ENCODE assay signal across 15 cellular contexts in genomic region chr16:1530349-1530882, GRCh38. TPM values are rescaled to one million over a fixed set of nuclear protein-coding genes. Genes with fewer than 3 reads are reported as not detected.
A peak's percentile ranks its signal among the peaks of the same experiment; 100 is the strongest.
DNase-seq lines count a peak whose midpoint lies in the region; ATAC-seq and TF ChIP-seq lines count a peak whose summit lies in the region.
"Had no signal": no experiment of that assay in that cellular context is flagged by ENCODE, and none has a peak within 500 bp of the region (broad histone marks: within the 10 kb centered on the region; RNA-seq: fewer than 3 reads in every experiment).

No MANE protein-coding gene starts in this region.

- H3K4me1 Mint-ChIP-seq in CD4-positive, alpha-beta memory T cell, result peaks cover 17 to 51% (median 31%) of the 10 kb centered on the region in 4 donors

- no peak for DNase-seq in CD4-positive, alpha-beta memory T cell
- DNase-seq in mammary epithelial cell (peak; percentile 13), lower lobe of right lung (no peak), SJCRH30 (no peak), RPMI8226 (no peak), ureter (ENCODE audit: low spot score) (no peak)
- DNase-seq in stimulated activated CD4-positive, alpha-beta T cell treated with anti-CD3 and anti-CD28 coated beads, Interleukin-4, amount 100 ng/mL, for 4 hours, result no peak
- DNase-seq: effector CD4-positive, alpha-beta T cell; mesendoderm; NCI-H1048 had no signal

- H3K27ac Mint-ChIP-seq in CD4-positive, alpha-beta memory T cell, result peak overlapping the region in 5 of 7 donors; percentile 37 to 60 (median 55)

- no peak overlapping the region for H3K9ac ChIP-seq in mammary epithelial cell (ENCODE audit: insufficient read depth, low read length)

- peaks cover 44% of the 10 kb centered on the region for H3K4me1 ChIP-seq in CD4-positive, alpha-beta memory T cell (ENCODE audit: insufficient read depth, low read length)
- peaks cover 42% of the 10 kb centered on the region for H3K4me1 ChIP-seq in mammary epithelial cell (ENCODE audit: insufficient read depth, low read length)
- peaks cover 64% of the 10 kb centered on the region for H3K4me1 ChIP-seq in lower lobe of right lung
- H3K4me1 ChIP-seq in SJCRH30, result peaks cover 13% of the 10 kb centered on the region; the same call in 1 of the 2 replicates

- dilution Hi-C loops in mammary epithelial cell (cut with HindIII; ENCODE audit: low sequenced_read_pairs), result loop anchor here (10.0 kb wide), 1 partner anchor 96 kb away; the partner anchor contains the start of gene PERCC1

- no peak overlapping the region for H3K4me3 ChIP-seq in CD4-positive, alpha-beta memory T cell (ENCODE audit: low read length in 2 of 2)
- H3K4me3 ChIP-seq in mammary epithelial cell (replicated peaks in 1 of 3; ENCODE audit: insufficient read depth in 1 of 3, low read depth in 2 of 3, low read length in 3 of 3) (no peak overlapping the region), lower lobe of right lung (peak overlapping the region; percentile 73), skin epidermis (no peak overlapping the region), SJCRH30 (no peak overlapping the region)
- H3K4me3 ChIP-seq: adrenal gland had no signal

- no peak for ATAC-seq in lower lobe of right lung

- no peaks in the 10 kb centered on the region for H3K9me3 ChIP-seq in CD4-positive, alpha-beta memory T cell (ENCODE audit: control insufficient read depth in 1 of 2, low read length in 2 of 2)
- no peaks in the 10 kb centered on the region for H3K9me3 ChIP-seq in mammary epithelial cell (replicated peaks; ENCODE audit: insufficient read depth, low read length)
- H3K9me3 ChIP-seq in lower lobe of right lung, result no peaks in the 10 kb centered on the region
- no peaks in the 10 kb centered on the region for H3K9me3 ChIP-seq in SJCRH30 (replicated peaks)
- H3K9me3 ChIP-seq: adrenal gland had no signal

- POLR2A ChIA-PET in CD4-positive, alpha-beta memory T cell (lab: Charles Lee; ENCODE audit: partially characterized antibody), result no interaction called here

- in situ Hi-C loops in mammary epithelial cell (cut with MboI; ENCODE audit: low sequenced_read_pairs in 2 of 2), result no loop called here

- H3K27me3 Mint-ChIP-seq in CD4-positive, alpha-beta memory T cell, result no peaks in the 10 kb centered on the region

- H3K4me3 Mint-ChIP-seq in CD4-positive, alpha-beta memory T cell, result peak overlapping the region in 2 of 8 donors; percentile 13 to 54

- 33% methylated on average over 16 of the region's 27 CpGs for WGBS in mammary epithelial cell (ENCODE audit: low coverage, missing lambda C conversion rate)

- BruUV-seq in mammary epithelial cell (replicated peaks; lab: Mats Ljungman, UMichigan), result no TSS peak

- peaks cover 11% of the 10 kb centered on the region for H3K79me2 ChIP-seq in mammary epithelial cell (ENCODE audit: insufficient read depth, low read length)

- no peaks in the 10 kb centered on the region for H3K36me3 ChIP-seq in CD4-positive, alpha-beta memory T cell (ENCODE audit: insufficient read depth, low read length)
- H3K36me3 ChIP-seq in mammary epithelial cell (ENCODE audit: insufficient read depth, low read length) (no peaks in the 10 kb centered on the region), lower lobe of right lung (peaks cover 2% of the 10 kb centered on the region), SJCRH30 (no peaks in the 10 kb centered on the region)
- H3K36me3 ChIP-seq: adrenal gland had no signal

- peak overlapping the region; percentile 55 for H3K4me2 ChIP-seq in mammary epithelial cell (ENCODE audit: insufficient read depth, low read depth, low read length)

- H3K27me3 ChIP-seq in CD4-positive, alpha-beta memory T cell (ENCODE audit: insufficient read depth, low read length), result no peaks in the 10 kb centered on the region
- no peaks in the 10 kb centered on the region for H3K27me3 ChIP-seq in mammary epithelial cell (ENCODE audit: insufficient read depth, low read length)
- no peaks in the 10 kb centered on the region for H3K27me3 ChIP-seq in lower lobe of right lung (ENCODE audit: low read depth)
- H3K27me3 ChIP-seq in SJCRH30, result peaks cover 9% of the 10 kb centered on the region; the same call in 1 of the 2 replicates
- H3K27me3 ChIP-seq: adrenal gland had no signal

- no peak overlapping the region for H3K27ac ChIP-seq in CD4-positive, alpha-beta memory T cell (ENCODE audit: low read depth, low read length)
- H3K27ac ChIP-seq in mammary epithelial cell (ENCODE audit: insufficient read depth, low read depth, low read length) (no peak overlapping the region), lower lobe of right lung (peak overlapping the region; percentile 95), skin epidermis (peak overlapping the region in 20 of 21 experiments; percentile 65 to 96 (median 86)), SJCRH30 (no peak overlapping the region)
- H3K27ac ChIP-seq: C4-2B had no signal

- intact Hi-C loops in CD4-positive, alpha-beta memory T cell (cut with micrococcal nuclease), result no loop called here
- intact Hi-C loops in mammary epithelial cell (cut with micrococcal nuclease), result no loop called here
- intact Hi-C loops in lower lobe of right lung (cut with DNase I), result no loop called here

- no peaks in the 10 kb centered on the region for H4K20me1 ChIP-seq in mammary epithelial cell (ENCODE audit: insufficient read depth, low read length)

- H3K36me3 Mint-ChIP-seq in CD4-positive, alpha-beta memory T cell, result peaks cover 7 to 9% of the 10 kb centered on the region in 2 donors

- CTCF ChIA-PET in CD4-positive, alpha-beta memory T cell (lab: Charles Lee; ENCODE audit: partially characterized antibody), result no interaction called here
- CTCF ChIA-PET in mammary epithelial cell (lab: Charles Lee; ENCODE audit: low non-redundant PET), result no interaction called here

- TF ChIP-seq CTCF in mammary epithelial cell (conservative IDR thresholded peaks at IDR 0.05 in 1 of 2, IDR thresholded peaks at IDR 0.05 in 1 of 2; ENCODE audit: extremely low read depth in 1 of 2, insufficient read depth in 1 of 2, low read depth in 1 of 2, low read length in 2 of 2) (no peak), lower lobe of right lung (IDR thresholded peaks at IDR 0.05) (no peak)

- peak overlapping the region; percentile 73 for H2AFZ ChIP-seq in mammary epithelial cell (ENCODE audit: low read depth, low read length)

- H3K9me3 Mint-ChIP-seq in CD4-positive, alpha-beta memory T cell, result no peaks in the 10 kb centered on the region

RNA-seq across cellular contexts. Expression of gene TMEM204, which starts 3.0 kb away (rescaled TPM):
- total RNA-seq in CD4-positive, alpha-beta memory T cell, result 100 to 1,000 TPM; 124 to 125 TPM
- 10 to 100 TPM; 95.9 to 97.1 TPM for polyA plus RNA-seq in CD4-positive, alpha-beta memory T cell
- total RNA-seq in mammary epithelial cell (under 1 TPM in 1 of 2 donors, not detected in 1; 0.17 TPM), lower lobe of right lung (63.1 TPM), ureter (32.8 TPM)
- 1.6 TPM for polyA plus RNA-seq in mammary epithelial cell
- polyA minus RNA-seq in mammary epithelial cell, result 0.26 TPM
- 1.1 and 1.2 TPM in 2 replicates for total RNA-seq in SJCRH30 (2014; rRNA removed; shearing (Covaris generic))
- total RNA-seq: NCI-H460, RPMI7951 had no signal

RNA-seq across cellular contexts. Expression of gene TELO2, which starts 37.3 kb away (rescaled TPM):
- total RNA-seq in CD4-positive, alpha-beta memory T cell, result 10 to 100 TPM; 55.3 to 56.0 TPM
- polyA plus RNA-seq in CD4-positive, alpha-beta memory T cell, result 10 to 100 TPM; 11.3 to 14.5 TPM
- total RNA-seq in mammary epithelial cell, result 10 to 100 TPM; 12.7 to 37.7 TPM
- polyA plus RNA-seq in mammary epithelial cell, result 21.4 TPM
- polyA minus RNA-seq in mammary epithelial cell, result 11.7 TPM
- total RNA-seq in lower lobe of right lung, result 27.5 TPM
- total RNA-seq in SJCRH30 (2014; rRNA removed; shearing (Covaris generic)), result 21.9 and 27.9 TPM in 2 replicates
- total RNA-seq in ureter, result 58.7 TPM

RNA-seq across cellular contexts. Expression of gene PTX4, which starts 41.7 kb away (rescaled TPM):
- total RNA-seq in CD4-positive, alpha-beta memory T cell, result not detected
- not detected for polyA plus RNA-seq in CD4-positive, alpha-beta memory T cell
- not detected for total RNA-seq in mammary epithelial cell
- polyA plus RNA-seq in mammary epithelial cell, result not detected
- polyA minus RNA-seq in mammary epithelial cell, result not detected
- total RNA-seq in lower lobe of right lung, result not detected
- total RNA-seq in SJCRH30 (2014; rRNA removed; shearing (Covaris generic)), result not detected in 2 replicates
- 0.34 TPM for total RNA-seq in ureter
- total RNA-seq: RPMI7951 had no signal

RNA-seq across cellular contexts. Expression of gene CLCN7, which starts 55.6 kb away (rescaled TPM):
- total RNA-seq in CD4-positive, alpha-beta memory T cell, result 100 to 1,000 TPM; 105 to 111 TPM
- 10 to 100 TPM; 18.1 to 29.6 TPM for polyA plus RNA-seq in CD4-positive, alpha-beta memory T cell
- total RNA-seq in mammary epithelial cell (10 to 100 TPM; 52.9 to 66.2 TPM), lower lobe of right lung (146 TPM), ureter (77.5 TPM)
- 26.6 TPM for polyA plus RNA-seq in mammary epithelial cell
- polyA minus RNA-seq in mammary epithelial cell, result 32.7 TPM
- 32.2 and 33.8 TPM in 2 replicates for total RNA-seq in SJCRH30 (2014; rRNA removed; shearing (Covaris generic))

Comparison
In these comparisons a context has a peak if more than half of its experiments do, and no peak if none do; other contexts are left out.
1. H3K27ac ChIP-seq: peak in lower lobe of right lung (single experiment) and skin epidermis (20 of 21); none in CD4-positive, alpha-beta memory T cell (single experiment), mammary epithelial cell (single experiment) and SJCRH30 (single experiment).
2. RNA of gene TMEM204, which starts 3.0 kb away (total RNA-seq): 124 to 125 TPM in CD4-positive, alpha-beta memory T cell, 63.1 TPM in lower lobe of right lung (single experiment) and 32.8 TPM in ureter (single experiment); 1.1 to 1.2 TPM in SJCRH30 and 0.17 TPM in mammary epithelial cell; every median in the first group is over 10 times any median in the second.